ENCODE assay signal across 20 cellular contexts in the genomic region with DNA sequence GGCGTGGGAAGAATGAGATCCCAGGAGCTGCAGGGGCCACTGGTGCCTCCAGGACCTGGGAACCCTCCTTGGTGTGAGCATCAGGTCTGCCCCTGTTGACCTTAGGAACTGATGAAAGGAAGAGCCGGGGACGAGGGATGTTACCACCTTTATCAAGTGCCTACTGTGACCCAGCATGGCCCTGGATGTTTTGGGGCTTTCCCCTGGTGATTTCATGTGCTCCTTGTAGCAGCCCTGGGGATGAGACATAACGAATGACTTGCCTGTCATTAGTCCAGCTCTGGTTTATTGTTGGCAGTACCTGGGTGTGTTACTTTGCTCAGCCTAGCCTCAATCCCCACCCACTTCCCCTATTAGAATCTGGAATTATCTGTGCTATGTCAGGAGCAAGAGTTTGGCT. TPM values are rescaled to one million over a fixed set of nuclear protein-coding genes. Genes with fewer than 3 reads are reported as not detected.
DNase-seq lines count a peak whose midpoint lies in the region; ATAC-seq, FAIRE-seq and TF ChIP-seq lines count a peak whose summit lies in the region.
"Had no signal": no experiment of that assay in that cellular context is flagged by ENCODE, and none has a peak within 500 bp of the region (broad histone marks: within the 10 kb centered on the region; RNA-seq: fewer than 3 reads in every experiment).

No MANE protein-coding gene starts in this region.

- CTCF ChIA-PET in naive thymus-derived CD4-positive, alpha-beta T cell (lab: Charles Lee) = no interaction called here

- POLR2A ChIA-PET in naive thymus-derived CD4-positive, alpha-beta T cell (lab: Charles Lee) = no interaction called here

- no peak for FAIRE-seq in RCC 7860 (lab: Jason Lieb, UNC)
- FAIRE-seq: H54 had no signal

- peak; percentile 61 for ATAC-seq in activated naive CD8-positive, alpha-beta T cell treated with anti-CD3 and anti-CD28 coated beads, Interleukin-2, amount 50 U/mL, for 24 hours
- no peak for ATAC-seq in naive thymus-derived CD4-positive, alpha-beta T cell
- ATAC-seq: Right ventricle myocardium inferior had no signal

- TF ChIP-seq EP300 in transverse colon (IDR thresholded peaks at IDR 0.05; ENCODE audit: low read depth) = no peak
- no peak for TF ChIP-seq EP300 in ovary (IDR thresholded peaks at IDR 0.05)

- peaks cover 8% of the 10 kb centered on the region for H3K4me1 Mint-ChIP-seq in activated naive CD8-positive, alpha-beta T cell treated with anti-CD3 and anti-CD28 coated beads, Interleukin-2, amount 50 U/mL, for 24 hours
- H3K4me1 Mint-ChIP-seq in activated naive CD8-positive, alpha-beta T cell treated with anti-CD3 and anti-CD28 coated beads for 36 hours = peaks cover 6% of the 10 kb centered on the region
- H3K4me1 Mint-ChIP-seq in naive thymus-derived CD4-positive, alpha-beta T cell = peaks cover 0 to 3% (median 0%) of the 10 kb centered on the region in 7 donors
- H3K4me1 Mint-ChIP-seq: CD4-positive, CD25-positive, alpha-beta regulatory T cell had no signal

- H3K9me3 Mint-ChIP-seq in activated naive CD8-positive, alpha-beta T cell treated with anti-CD3 and anti-CD28 coated beads, Interleukin-2, amount 50 U/mL, for 24 hours = no peaks in the 10 kb centered on the region
- H3K9me3 Mint-ChIP-seq in activated naive CD8-positive, alpha-beta T cell treated with anti-CD3 and anti-CD28 coated beads for 36 hours = peaks cover 2% of the 10 kb centered on the region
- H3K9me3 Mint-ChIP-seq in naive thymus-derived CD4-positive, alpha-beta T cell = peaks cover 0 to 4% (median 0%) of the 10 kb centered on the region in 11 donors

- no peak for TF ChIP-seq CTCF in transverse colon (IDR thresholded peaks at IDR 0.05)
- TF ChIP-seq CTCF in ovary (IDR thresholded peaks at IDR 0.05) = no peak

- H3K36me3 ChIP-seq in transverse colon (no peaks in the 10 kb centered on the region), ovary (no peaks in the 10 kb centered on the region)
- H3K36me3 ChIP-seq in naive thymus-derived CD4-positive, alpha-beta T cell (ENCODE audit: control insufficient read depth in 2 of 3, insufficient read depth in 3 of 3, low read length in 3 of 3) = no peaks in the 10 kb centered on the region

- TF ChIP-seq POLR2A in transverse colon (IDR thresholded peaks at IDR 0.05) (no peak), ovary (IDR thresholded peaks at IDR 0.05) (no peak)

- peaks cover 0 to 29% (median 7%) of the 10 kb centered on the region in 4 donors for H3K4me1 ChIP-seq in transverse colon
- H3K4me1 ChIP-seq in ovary (ENCODE audit: insufficient read depth) = no peaks in the 10 kb centered on the region
- H3K4me1 ChIP-seq in naive thymus-derived CD4-positive, alpha-beta T cell (ENCODE audit: control insufficient read depth in 2 of 2, insufficient read depth in 2 of 2, low read length in 2 of 2) = no peaks in the 10 kb centered on the region

- H3K4me3 ChIP-seq in transverse colon (no peak overlapping the region), ovary (no peak overlapping the region)
- no peak overlapping the region for H3K4me3 ChIP-seq in naive thymus-derived CD4-positive, alpha-beta T cell (ENCODE audit: low read length)
- H3K4me3 ChIP-seq: PC-9 had no signal

- H3K27me3 ChIP-seq in transverse colon (no peaks in the 10 kb centered on the region), ovary (no peaks in the 10 kb centered on the region)
- H3K27me3 ChIP-seq in naive thymus-derived CD4-positive, alpha-beta T cell (ENCODE audit: control insufficient read depth in 2 of 2, insufficient read depth in 2 of 2, low read length in 2 of 2) = no peaks in the 10 kb centered on the region

- no peaks in the 10 kb centered on the region for H3K36me3 Mint-ChIP-seq in activated naive CD8-positive, alpha-beta T cell treated with anti-CD3 and anti-CD28 coated beads, Interleukin-2, amount 50 U/mL, for 24 hours (ENCODE audit: low read depth)
- H3K36me3 Mint-ChIP-seq in activated naive CD8-positive, alpha-beta T cell treated with anti-CD3 and anti-CD28 coated beads for 36 hours = no peaks in the 10 kb centered on the region
- no peaks in the 10 kb centered on the region for H3K36me3 Mint-ChIP-seq in naive thymus-derived CD4-positive, alpha-beta T cell
- H3K36me3 Mint-ChIP-seq: CD4-positive, CD25-positive, alpha-beta regulatory T cell had no signal

- DNase-seq in activated naive CD8-positive, alpha-beta T cell treated with anti-CD3 and anti-CD28 coated beads, Interleukin-2, amount 50 U/mL, for 24 hours = no peak
- no peak for DNase-seq in activated naive CD8-positive, alpha-beta T cell treated with anti-CD3 and anti-CD28 coated beads for 36 hours
- peak; percentile 49 for DNase-seq in RCC 7860 (ENCODE audit: low spot score)
- peak; percentile 71 for DNase-seq in mesenteric fat pad (ENCODE audit: low spot score)
- DNase-seq in transverse colon = peak; percentile 36
- no peak for DNase-seq in T1000 (lab: John Stamatoyannopoulos, UW)
- DNase-seq in ovary = no peak
- DNase-seq in naive thymus-derived CD4-positive, alpha-beta T cell = no peak
- DNase-seq: Calu3; CD4-positive, CD25-positive, alpha-beta regulatory T cell; DND-41; GF-D8; KBM-7; NCI-H1048; NCI-H2227 treated with DMSO at 0.1 percent for 48 hours; NCI-H526 treated with DMSO at 0.1 percent for 48 hours; NK-92 treated with Interleukin-12 subunit alpha and Interleukin-12 subunit beta, amount 100 ng/mL, for 24 hours; PC-9 had no signal

- intact Hi-C loops in transverse colon (cut with DNase I; ENCODE audit: low total_unique reads) = no loop called here
- intact Hi-C loops in ovary (cut with DNase I) = loop anchor here in 1 of 4 donors (10.0 kb wide), 1 partner anchor 55 kb away; no protein-coding TSS in a partner anchor
- intact Hi-C loops in naive thymus-derived CD4-positive, alpha-beta T cell (cut with micrococcal nuclease) = no loop called here

- no peak overlapping the region for H3K4me3 Mint-ChIP-seq in activated naive CD8-positive, alpha-beta T cell treated with anti-CD3 and anti-CD28 coated beads, Interleukin-2, amount 50 U/mL, for 24 hours
- H3K4me3 Mint-ChIP-seq in activated naive CD8-positive, alpha-beta T cell treated with anti-CD3 and anti-CD28 coated beads for 36 hours = no peak overlapping the region
- no peak overlapping the region for H3K4me3 Mint-ChIP-seq in naive thymus-derived CD4-positive, alpha-beta T cell
- H3K4me3 Mint-ChIP-seq: CD4-positive, CD25-positive, alpha-beta regulatory T cell had no signal

- H3K9me3 ChIP-seq in transverse colon (no peaks in the 10 kb centered on the region), ovary (no peaks in the 10 kb centered on the region)
- no peaks in the 10 kb centered on the region for H3K9me3 ChIP-seq in naive thymus-derived CD4-positive, alpha-beta T cell (ENCODE audit: control insufficient read depth in 2 of 3, low read length in 3 of 3)

- in situ Hi-C loops in transverse colon (cut with MboI; ENCODE audit: low pct_ligation_motif_present in 1 of 4, low pct_unique_long_range_greater_than_20kb in 1 of 4, low sequenced_read_pairs in 3 of 4) = no loop called here

- H3K27ac Mint-ChIP-seq in activated naive CD8-positive, alpha-beta T cell treated with anti-CD3 and anti-CD28 coated beads, Interleukin-2, amount 50 U/mL, for 24 hours = no peak overlapping the region
- no peak overlapping the region for H3K27ac Mint-ChIP-seq in activated naive CD8-positive, alpha-beta T cell treated with anti-CD3 and anti-CD28 coated beads for 36 hours
- no peak overlapping the region for H3K27ac Mint-ChIP-seq in naive thymus-derived CD4-positive, alpha-beta T cell
- H3K27ac Mint-ChIP-seq: CD4-positive, CD25-positive, alpha-beta regulatory T cell had no signal

- peaks cover 13% of the 10 kb centered on the region for H3K27me3 Mint-ChIP-seq in activated naive CD8-positive, alpha-beta T cell treated with anti-CD3 and anti-CD28 coated beads, Interleukin-2, amount 50 U/mL, for 24 hours
- H3K27me3 Mint-ChIP-seq in activated naive CD8-positive, alpha-beta T cell treated with anti-CD3 and anti-CD28 coated beads for 36 hours = peaks cover 39% of the 10 kb centered on the region
- H3K27me3 Mint-ChIP-seq in naive thymus-derived CD4-positive, alpha-beta T cell = peaks cover 0 to 34% (median 26%) of the 10 kb centered on the region in 5 donors
- H3K27me3 Mint-ChIP-seq: CD4-positive, CD25-positive, alpha-beta regulatory T cell had no signal

- WGBS in transverse colon (ENCODE audit: low coverage in 1 of 2), 2 donors = 60% methylated on average over 4 of the region's 4 CpGs; no CpG with 5 or more reads in 1 of the 2 donors
- WGBS in ovary, 3 donors = 65 to 75% (median 73%) methylated on average over 4 of the region's 4 CpGs

- H3K27ac ChIP-seq in transverse colon = peak overlapping the region in 2 of 4 donors; percentile 29 to 53
- no peak overlapping the region for H3K27ac ChIP-seq in ovary
- no peak overlapping the region for H3K27ac ChIP-seq in naive thymus-derived CD4-positive, alpha-beta T cell (ENCODE audit: low read depth, low read length)
- H3K27ac ChIP-seq: PC-9 had no signal

RNA-seq across cellular contexts. Expression of gene WSCD1, which starts 39.9 kb away (rescaled TPM):
- under 1 TPM; 0.20 to 0.27 TPM for total RNA-seq in activated naive CD8-positive, alpha-beta T cell treated with anti-CD3 and anti-CD28 coated beads for 36 hours
- total RNA-seq in mesenteric fat pad (3.9 TPM), transverse colon (10 to 100 TPM; 23.7 to 58.4 (median 33.7) TPM), ovary (1 to 10 TPM in 5 of 7 donors, under 1 TPM in 2; 0.53 to 4.4 (median 1.7) TPM)
- 1 to 10 TPM; 1.5 to 2.4 TPM for polyA plus RNA-seq in ovary
- total RNA-seq in naive thymus-derived CD4-positive, alpha-beta T cell = under 1 TPM; 0.13 to 0.73 (median 0.27) TPM
- polyA plus RNA-seq in naive thymus-derived CD4-positive, alpha-beta T cell = not detected
- total RNA-seq: CD4-positive, CD25-positive, alpha-beta regulatory T cell; PC-9 had no signal
- polyA plus RNA-seq: CD4-positive, CD25-positive, alpha-beta regulatory T cell had no signal

Comparison
In these comparisons a context has a peak if more than half of its experiments do, and no peak if none do; other contexts are left out.
1. DNase-seq: peak in RCC 7860 (single experiment), mesenteric fat pad (single experiment) and transverse colon (single experiment); none in activated naive CD8-positive, alpha-beta T cell treated with anti-CD3 and anti-CD28 coated beads, Interleukin-2, amount 50 U/mL, for 24 hours (single experiment), activated naive CD8-positive, alpha-beta T cell treated with anti-CD3 and anti-CD28 coated beads for 36 hours (single experiment), T1000 (single experiment), ovary (0 of 5) and naive thymus-derived CD4-positive, alpha-beta T cell (0 of 9).